Comparison of ENCODE assay signal across 14 cellular contexts in genomic region chr2:189954989-189955388, GRCh38.
DNase-seq lines count a peak whose midpoint lies in the region; ATAC-seq, FAIRE-seq and TF ChIP-seq lines count a peak whose summit lies in the region.
"Had no signal": no experiment of that assay in that cellular context is flagged by ENCODE, and none has a peak within 500 bp of the region (broad histone marks: within the 10 kb centered on the region; RNA-seq: fewer than 3 reads in every experiment).

No MANE protein-coding gene starts in this region.

- no peak for TF ChIP-seq POLR2A in testis (IDR thresholded peaks at IDR 0.05)

- intact Hi-C loops in testis (cut with DNase I; ENCODE audit: low total_unique reads) = no loop called here

- no peak overlapping the region for H3K27ac ChIP-seq in Karpas-422 (ENCODE audit: low read length)
- no peak overlapping the region for H3K27ac ChIP-seq in testis
- H3K27ac ChIP-seq: neural progenitor cell had no signal

- 54 to 65% methylated on average over 3 of the region's 3 CpGs for WGBS in testis, 2 donors

- no peak overlapping the region for H3K4me2 ChIP-seq in Karpas-422 (ENCODE audit: low read depth, low read length, poor library complexity, severe bottlenecking)
- H3K4me2 ChIP-seq: neural progenitor cell had no signal

- H2AFZ ChIP-seq in Karpas-422 (ENCODE audit: low read length) = peak overlapping the region; percentile 85
- H2AFZ ChIP-seq: neural progenitor cell had no signal

- FAIRE-seq in RCC 7860 (lab: Jason Lieb, UNC) = no peak

- H3K4me1 ChIP-seq in Karpas-422 (ENCODE audit: low read length) (peaks cover 35% of the 10 kb centered on the region), testis (no peaks in the 10 kb centered on the region)
- H3K4me1 ChIP-seq: neural progenitor cell had no signal

- H3K36me3 ChIP-seq in Karpas-422 (ENCODE audit: insufficient read depth, low read length) = no peaks in the 10 kb centered on the region
- H3K36me3 ChIP-seq in testis (ENCODE audit: low read depth, missing control alignments) = no peaks in the 10 kb centered on the region
- H3K36me3 ChIP-seq: neural progenitor cell had no signal

- DNase-seq in DMS53 (lab: John Stamatoyannopoulos, UW) (peak; percentile 69), Karpas-422 (no peak), RCC 7860 (ENCODE audit: low spot score) (no peak), left lobe of liver (ENCODE audit: low spot score) (no peak), testis (no peak)
- DNase-seq: activated CD4-positive, alpha-beta T cell treated with anti-CD3 and anti-CD28 coated beads for 1 hour; activated effector memory CD4-positive, alpha-beta T cell treated with Interleukin-2 at 50 U/mL for 16 hours; cerebellar nuclear complex; stimulated activated naive B cell treated with anti-CD40 and anti-IgM and Interleukin-4, amounts not matched to agents 10 μg/mL and 1 μg/mL and 100 μg/mL, for 72 hours had no signal

- no peak overlapping the region for H3K9ac ChIP-seq in Karpas-422 (ENCODE audit: low read length)
- H3K9ac ChIP-seq: neural progenitor cell had no signal

- no peak overlapping the region for H3K4me3 ChIP-seq in Karpas-422 (ENCODE audit: low read length)
- no peak overlapping the region for H3K4me3 ChIP-seq in testis
- H3K4me3 ChIP-seq: neural progenitor cell had no signal

- ATAC-seq in GM19455 (IDR thresholded peaks at IDR 0.05; ENCODE audit: unreplicated experiment) (peak; percentile 45), HG02938 (IDR thresholded peaks at IDR 0.05; ENCODE audit: unreplicated experiment) (peak; percentile 70), left lobe of liver (no peak), GM18868 (IDR thresholded peaks at IDR 0.05; ENCODE audit: unreplicated experiment) (no peak)
- ATAC-seq: Panc1; stimulated activated naive B cell treated with anti-CD40 and anti-IgM and Interleukin-4, amounts not matched to agents 10 μg/mL and 1 μg/mL and 100 μg/mL, for 72 hours had no signal

- no peak for TF ChIP-seq CTCF in testis (IDR thresholded peaks at IDR 0.05)

- H3K27me3 ChIP-seq in Karpas-422 (ENCODE audit: low read length) (no peaks in the 10 kb centered on the region), testis (no peaks in the 10 kb centered on the region)
- H3K27me3 ChIP-seq: neural progenitor cell had no signal

- no peaks in the 10 kb centered on the region for H4K20me1 ChIP-seq in Karpas-422 (ENCODE audit: insufficient read depth, low read depth, low read length)

- H3K9me3 ChIP-seq in Karpas-422 (ENCODE audit: low read length) (no peaks in the 10 kb centered on the region), testis (no peaks in the 10 kb centered on the region)

- no peaks in the 10 kb centered on the region for H3K79me2 ChIP-seq in Karpas-422 (ENCODE audit: low read length)

- no peaks in the 10 kb centered on the region for H3K9me2 ChIP-seq in Karpas-422 (replicated peaks; ENCODE audit: insufficient read depth, low read length)

Comparison
In these comparisons a context has a peak if more than half of its experiments do, and no peak if none do; other contexts are left out.
1. ATAC-seq: peak in GM19455 (single experiment) and HG02938 (single experiment); none in left lobe of liver (single experiment) and GM18868 (single experiment).